Comparison of ENCODE assay signal across 24 cellular contexts in genomic region chr11:49851511-49851910, GRCh38.
"Had no signal": no experiment of that assay in that cellular context is flagged by ENCODE, and none has a peak within 500 bp of the region (broad histone marks: within the 10 kb centered on the region; RNA-seq: fewer than 3 reads in every experiment).

No MANE protein-coding gene starts in this region.

- H3K9me3 ChIP-seq: colonic mucosa, gastrocnemius medialis, lower lobe of right lung had no signal

- H3K4me3 Mint-ChIP-seq: dendritic cell treated with granulocyte-macrophage colony-stimulating factor and Interleukin-4, amounts not matched to agents 40 ng/mL and 50 ng/mL, for 4 days; effector memory CD8-positive, alpha-beta T cell; endodermal cell; mesothelial cell of epicardium; naive B cell had no signal

- H3K4me3 ChIP-seq: colonic mucosa, esophagus squamous epithelium, gastrocnemius medialis, heart right ventricle, left lung, lower lobe of right lung, mucosa of descending colon had no signal

- H3K36me3 ChIP-seq: colonic mucosa, esophagus squamous epithelium, gastrocnemius medialis, heart right ventricle, left lung, lower lobe of right lung had no signal

- ATAC-seq: effector memory CD8-positive, alpha-beta T cell; esophagus mucosa; gastrocnemius medialis; heart right ventricle; left cardiac atrium; left lung; left ventricle myocardium superior; lower lobe of right lung; mucosa of descending colon had no signal

- H3K27ac ChIP-seq: colonic mucosa, epithelial cell of prostate, esophagus squamous epithelium, gastrocnemius medialis, heart right ventricle, left lung, lower lobe of right lung had no signal

- H3K27me3 ChIP-seq: colonic mucosa, esophagus squamous epithelium, gastrocnemius medialis, left lung had no signal

- H3K36me3 Mint-ChIP-seq: naive B cell had no signal

- H3K4me1 Mint-ChIP-seq: endodermal cell, mesothelial cell of epicardium, naive B cell had no signal

- H3K27ac Mint-ChIP-seq: dendritic cell treated with granulocyte-macrophage colony-stimulating factor and Interleukin-4, amounts not matched to agents 40 ng/mL and 50 ng/mL, for 4 days; effector memory CD8-positive, alpha-beta T cell; endodermal cell; mesothelial cell of epicardium; naive B cell had no signal

- H3K4me1 ChIP-seq: colonic mucosa, esophagus squamous epithelium, gastrocnemius medialis, heart right ventricle, left lung, lower lobe of right lung had no signal

- H3K27me3 Mint-ChIP-seq: dendritic cell treated with granulocyte-macrophage colony-stimulating factor and Interleukin-4, amounts not matched to agents 40 ng/mL and 50 ng/mL, for 4 days; effector memory CD8-positive, alpha-beta T cell; naive B cell had no signal

- DNase-seq: colonic mucosa; cortex of kidney; effector CD8-positive, alpha-beta T cell; effector memory CD8-positive, alpha-beta T cell; endodermal cell; erythroblast; esophagus squamous epithelium; foreskin fibroblast; foreskin melanocyte; gastrocnemius medialis; glutamatergic neuron; heart right ventricle; hippocampal formation; left cardiac atrium; left ventricle myocardium superior; lower lobe of right lung; mesenchymal stem cell; mucosa of descending colon; naive B cell had no signal
